Comparison of ENCODE assay signal across 12 cellular contexts in genomic region chr3:189298469-189299375, GRCh38.
DNase-seq lines count a peak whose midpoint lies in the region; ATAC-seq and TF ChIP-seq lines count a peak whose summit lies in the region.
"Had no signal": no experiment of that assay in that cellular context is flagged by ENCODE, and none has a peak within 500 bp of the region (broad histone marks: within the 10 kb centered on the region; RNA-seq: fewer than 3 reads in every experiment).

No MANE protein-coding gene starts in this region.

- ATAC-seq in RWPE2 (ENCODE audit: low read depth): peak; percentile 90
- ATAC-seq in GM19035 (IDR thresholded peaks at IDR 0.05; ENCODE audit: unreplicated experiment): no peak

- no peaks in the 10 kb centered on the region for H3K9me3 ChIP-seq in RWPE2 (ENCODE audit: severe bottlenecking)
- H3K9me3 ChIP-seq: adrenal gland; BLaER1 treated with 17β-estradiol and CSF1 and Interleukin-3, amounts not matched to agents 10 nM and 100 nM; suprapubic skin had no signal

- H3K4me3 ChIP-seq in RWPE2 (ENCODE audit: severe bottlenecking) (no peak overlapping the region), fibroblast of mammary gland (ENCODE audit: control insufficient read depth, low read depth, low read length) (no peak overlapping the region)
- H3K4me3 ChIP-seq: adrenal gland; BLaER1 treated with 17β-estradiol and CSF1 and Interleukin-3, amounts not matched to agents 10 nM and 100 nM; suprapubic skin had no signal

- H3K4me1 ChIP-seq in RWPE2 (ENCODE audit: insufficient read depth, poor library complexity, severe bottlenecking): peaks cover 37% of the 10 kb centered on the region
- H3K4me1 ChIP-seq: adrenal gland had no signal

- H3K36me3 ChIP-seq in RWPE2 (ENCODE audit: low read depth): no peaks in the 10 kb centered on the region
- H3K36me3 ChIP-seq: adrenal gland; BLaER1 treated with 17β-estradiol and CSF1 and Interleukin-3, amounts not matched to agents 10 nM and 100 nM; suprapubic skin had no signal

- peak overlapping the region; percentile 72 for H3K27ac ChIP-seq in RWPE2 (ENCODE audit: poor library complexity, severe bottlenecking)
- H3K27ac ChIP-seq: adrenal gland; BLaER1 treated with 17β-estradiol and CSF1 and Interleukin-3, amounts not matched to agents 10 nM and 100 nM; suprapubic skin had no signal

- H3K27me3 ChIP-seq in RWPE2 (ENCODE audit: insufficient read depth, poor library complexity, severe bottlenecking): no peaks in the 10 kb centered on the region
- H3K27me3 ChIP-seq: adrenal gland; BLaER1 treated with 17β-estradiol and CSF1 and Interleukin-3, amounts not matched to agents 10 nM and 100 nM; suprapubic skin had no signal

- TF ChIP-seq CTCF in RWPE2 (IDR thresholded peaks at IDR 0.05; ENCODE audit: poor library complexity, severe bottlenecking) (no peak), fibroblast of mammary gland (conservative IDR thresholded peaks at IDR 0.05; ENCODE audit: control insufficient read depth, insufficient read depth, low read depth, low read length) (no peak)

- peak; percentile 22 for DNase-seq in stimulated activated CD4-positive, alpha-beta T cell treated with anti-CD3 and anti-CD28 coated beads, Interleukin-4, amount 100 ng/mL, for 24 hours
- DNase-seq in stimulated activated CD4-positive, alpha-beta T cell treated with anti-CD3 and anti-CD28 coated beads, Interleukin-12 subunit alpha, Interleukin-12 subunit beta, amount 100 ng/mL, for 4 hours: no peak
- DNase-seq in RWPE2 (ENCODE audit: low spot score): no peak
- DNase-seq in fibroblast of mammary gland (ENCODE audit: low read depth): peak; percentile 11
- no peak for DNase-seq in SHP77 (lab: John Stamatoyannopoulos, UW)
- DNase-seq in NCI-H2081 treated with DMSO at 0.1 percent for 48 hours (lab: John Stamatoyannopoulos, UW): no peak
- DNase-seq: adrenal gland, immature natural killer cell, NCI-H1436 treated with DMSO at 0.1 percent for 48 hours had no signal

Comparison
In these comparisons a context has a peak if more than half of its experiments do, and no peak if none do; other contexts are left out.
1. DNase-seq: peak in stimulated activated CD4-positive, alpha-beta T cell treated with anti-CD3 and anti-CD28 coated beads, Interleukin-4, amount 100 ng/mL, for 24 hours (single experiment) and fibroblast of mammary gland (single experiment); none in stimulated activated CD4-positive, alpha-beta T cell treated with anti-CD3 and anti-CD28 coated beads, Interleukin-12 subunit alpha, Interleukin-12 subunit beta, amount 100 ng/mL, for 4 hours (single experiment), RWPE2 (single experiment), SHP77 (0 of 2) and NCI-H2081 treated with DMSO at 0.1 percent for 48 hours (single experiment).